10 cellular contexts compared by ENCODE assay signal in the genomic region with DNA sequence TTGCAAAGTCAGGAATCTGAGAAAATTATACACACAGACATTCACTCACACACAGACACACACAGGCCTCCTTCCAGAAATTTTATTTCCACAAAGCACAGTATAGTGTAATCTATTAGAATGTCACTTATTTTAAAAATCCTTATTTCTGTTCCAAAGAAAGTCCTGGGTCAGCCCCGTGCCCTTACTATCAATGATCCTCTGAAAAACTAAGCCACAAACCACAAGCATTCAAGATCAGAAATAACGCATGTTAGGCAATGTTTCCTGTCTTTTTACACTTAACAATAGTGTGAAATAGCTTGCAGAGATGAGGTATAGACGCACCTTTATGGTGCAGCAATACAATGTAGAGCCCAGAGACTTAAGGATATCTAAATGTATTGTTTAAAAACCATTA. TPM values are rescaled to one million over a fixed set of nuclear protein-coding genes. Genes with fewer than 3 reads are reported as not detected.
DNase-seq lines count a peak whose midpoint lies in the region; ATAC-seq and TF ChIP-seq lines count a peak whose summit lies in the region.
"Had no signal": no experiment of that assay in that cellular context is flagged by ENCODE, and none has a peak within 500 bp of the region (broad histone marks: within the 10 kb centered on the region; RNA-seq: fewer than 3 reads in every experiment).

No MANE protein-coding gene starts in this region.

- no peak overlapping the region for H2AFZ ChIP-seq in fibroblast of lung (ENCODE audit: low read length)

- no peaks in the 10 kb centered on the region for H3K9me3 ChIP-seq in Panc1 (ENCODE audit: control insufficient read depth, insufficient read depth, low read depth, low read length)
- H3K9me3 ChIP-seq in fibroblast of lung (ENCODE audit: control insufficient read depth, insufficient read depth, low read depth, low read length) = no peaks in the 10 kb centered on the region

- peak overlapping the region; percentile 100 for H3K27ac ChIP-seq in Panc1 (ENCODE audit: low read length)
- peak overlapping the region; percentile 78 for H3K27ac ChIP-seq in fibroblast of lung (ENCODE audit: insufficient read depth, low read length)

- no peaks in the 10 kb centered on the region for H3K79me2 ChIP-seq in fibroblast of lung (ENCODE audit: control insufficient read depth, insufficient read depth, low read length)

- H4K20me1 ChIP-seq in fibroblast of lung (ENCODE audit: control insufficient read depth, extremely low read depth, insufficient read depth, low read length) = no peaks in the 10 kb centered on the region

- H3K27me3 ChIP-seq in Panc1 (ENCODE audit: control insufficient read depth, insufficient read depth, low read length) (no peaks in the 10 kb centered on the region), fibroblast of lung (ENCODE audit: control insufficient read depth, insufficient read depth, low read length) (no peaks in the 10 kb centered on the region)

- POLR2A ChIA-PET in Panc1 (lab: Charles Lee) = no interaction called here

- CTCF ChIA-PET in Panc1 (lab: Charles Lee) = no interaction called here

- peak overlapping the region; percentile 91 for H3K4me2 ChIP-seq in fibroblast of lung (ENCODE audit: extremely low read depth, insufficient read depth, low read length)

- no peak overlapping the region for H3K9ac ChIP-seq in fibroblast of lung (ENCODE audit: insufficient read depth, low read length)

- H3K4me3 ChIP-seq in Panc1 (ENCODE audit: low read depth in 2 of 2, low read length in 2 of 2) (peak overlapping the region in 1 of 2 experiments; percentile 16; a peak in 1 of 4 replicates), fibroblast of lung (replicated peaks in 1 of 4; ENCODE audit: control extremely low read depth in 1 of 4, insufficient read depth in 1 of 4, low read depth in 3 of 4, low read length in 4 of 4) (no peak overlapping the region)

- H3K36me3 ChIP-seq in Panc1 (ENCODE audit: control insufficient read depth, insufficient read depth, low read length) (peaks cover 5% of the 10 kb centered on the region; the same call in 1 of the 2 replicates), fibroblast of lung (ENCODE audit: control insufficient read depth, insufficient read depth, low read length) (no peaks in the 10 kb centered on the region)

- in situ Hi-C loops in Panc1 (cut with HindIII; ENCODE audit: low pct_unique_long_range_greater_than_20kb, low sequenced_read_pairs) = no loop called here

- TF ChIP-seq CTCF in Panc1 (IDR thresholded peaks at IDR 0.05) (no peak), fibroblast of lung (conservative IDR thresholded peaks at IDR 0.05 in 1 of 2, IDR thresholded peaks at IDR 0.05 in 1 of 2; ENCODE audit: low read depth in 1 of 2, low read length in 2 of 2) (no peak)

- peak; percentile 6; the same call in 1 of the 2 replicates for ATAC-seq in Panc1

- DNase-seq in ELR (ENCODE audit: low read depth) (peak; percentile 79), Panc1 (ENCODE audit: low read depth, low spot score) (no peak), fibroblast of lung (ENCODE audit: low read depth in 2 of 2) (peak; percentile 34 to 48), renal cortical epithelial cell (ENCODE audit: low read depth) (peak; percentile 86), T1000 (lab: John Stamatoyannopoulos, UW) (no peak), medulla oblongata (ENCODE audit: extremely low spot score) (no peak), NCI-H2107 (lab: John Stamatoyannopoulos, UW) (no peak)
- no peak for DNase-seq in NK-92 treated with Interleukin-12 subunit alpha and Interleukin-12 subunit beta, amount 100 ng/mL, for 24 hours (lab: John Stamatoyannopoulos, UW)
- DNase-seq: NCI-H1105; stimulated activated CD4-positive, alpha-beta T cell treated with anti-CD3 and anti-CD28 coated beads, Interleukin-1b, Interleukin-23, amount 100 ng/mL, for 48 hours had no signal

- H3K4me1 ChIP-seq in Panc1 (ENCODE audit: control insufficient read depth, insufficient read depth, low read length) (peaks cover 96% of the 10 kb centered on the region), fibroblast of lung (ENCODE audit: control insufficient read depth, extremely low read depth, insufficient read depth, low read length) (peaks cover 21% of the 10 kb centered on the region)

- BruUV-seq in Panc1 (replicated peaks; lab: Mats Ljungman, UMichigan) = no TSS peak

- intact Hi-C loops in Panc1 (cut with micrococcal nuclease; ENCODE audit: unreplicated experiment) = no loop called here

RNA-seq across cellular contexts. Expression of a gene that starts 25.8 kb away (rescaled TPM):
- total RNA-seq in Panc1 (2021; ENCODE audit: unreplicated experiment) (139 TPM), fibroblast of lung (3.3 and 3.8 TPM in 2 replicates), renal cortical epithelial cell (12.3 and 22.8 TPM in 2 replicates)
- 171 TPM for polyA plus RNA-seq in Panc1 (2012; ENCODE audit: insufficient read length)
- 5.4 and 5.5 TPM in 2 replicates for polyA plus RNA-seq in fibroblast of lung
- 4.0 and 4.1 TPM in 2 replicates for polyA plus RNA-seq in fibroblast of lung (2012)
- polyA minus RNA-seq in fibroblast of lung (ENCODE audit: low replicate concordance) = 5.1 and 14.5 TPM in 2 replicates

Comparison
In these comparisons a context has a peak if more than half of its experiments do, and no peak if none do; other contexts are left out.
1. DNase-seq: peak in ELR (single experiment), fibroblast of lung (2 of 2) and renal cortical epithelial cell (single experiment); none in Panc1 (single experiment), NK-92 treated with Interleukin-12 subunit alpha and Interleukin-12 subunit beta, amount 100 ng/mL, for 24 hours (single experiment), T1000 (single experiment), medulla oblongata (single experiment) and NCI-H2107 (single experiment).